18 cellular contexts compared by ENCODE assay signal in genomic region chr12:82040987-82041743, GRCh38.
A peak's percentile ranks its signal among the peaks of the same experiment; 100 is the strongest.
DNase-seq lines count a peak whose midpoint lies in the region; ATAC-seq and TF ChIP-seq lines count a peak whose summit lies in the region.
"Had no signal": no experiment of that assay in that cellular context is flagged by ENCODE, and none has a peak within 500 bp of the region (broad histone marks: within the 10 kb centered on the region; RNA-seq: fewer than 3 reads in every experiment).

No MANE protein-coding gene starts in this region.

- intact Hi-C loops in left lung (cut with DNase I) = no loop called here

- peak overlapping the region; percentile 13; the same call in 1 of the 2 replicates for H3K4me2 ChIP-seq in OCI-LY3 (ENCODE audit: low read length)

- H3K9me3 ChIP-seq in OCI-LY3 (ENCODE audit: insufficient read depth, low read length) = no peaks in the 10 kb centered on the region
- H3K9me3 ChIP-seq in left lung = peaks cover 0 to 3% of the 10 kb centered on the region in 2 donors

- no peak overlapping the region for H3K9ac ChIP-seq in OCI-LY3 (ENCODE audit: low read length)
- H3K9ac ChIP-seq: GM23248 had no signal

- H3K27ac ChIP-seq in OCI-LY3 (ENCODE audit: low read length) (peak overlapping the region; percentile 64), left lung (no peak overlapping the region)
- H3K27ac ChIP-seq: brain microvascular endothelial cell, GM23248 had no signal

- no peaks in the 10 kb centered on the region for H3K79me2 ChIP-seq in OCI-LY3 (ENCODE audit: low read length)

- DNase-seq in left lung = no peak
- DNase-seq in activated naive CD8-positive, alpha-beta T cell treated with anti-CD3 and anti-CD28 coated beads, Interleukin-2, amount 50 U/mL, for 24 hours = no peak
- DNase-seq in NCI-H2227 treated with DMSO at 0.1 percent for 48 hours (lab: John Stamatoyannopoulos, UW) = no peak
- DNase-seq: activated CD4-positive, alpha-beta T cell treated with anti-CD3 and anti-CD28 coated beads for 48 hours; activated T-cell treated with anti-CD3 and anti-CD28 coated beads for 4 hours; brain microvascular endothelial cell; Calu3; GF-D8; GM23248; NCI-H2081; posterior cingulate gyrus had no signal

- H3K4me1 Mint-ChIP-seq in activated naive CD8-positive, alpha-beta T cell treated with anti-CD3 and anti-CD28 coated beads, Interleukin-2, amount 50 U/mL, for 24 hours = no peaks in the 10 kb centered on the region

- TF ChIP-seq CTCF in OCI-LY3 (IDR thresholded peaks at IDR 0.05; ENCODE audit: low read depth, low read length) = no peak
- no peak for TF ChIP-seq CTCF in left lung (IDR thresholded peaks at IDR 0.05)

- no peaks in the 10 kb centered on the region for H3K27me3 ChIP-seq in OCI-LY3 (ENCODE audit: low read depth, low read length)
- H3K27me3 ChIP-seq in left lung = no peaks in the 10 kb centered on the region
- H3K27me3 ChIP-seq: brain microvascular endothelial cell had no signal

- peaks cover 18% of the 10 kb centered on the region for H3K4me1 ChIP-seq in OCI-LY3 (ENCODE audit: low read length)
- H3K4me1 ChIP-seq in left lung = no peaks in the 10 kb centered on the region

- H3K4me3 Mint-ChIP-seq in activated naive CD8-positive, alpha-beta T cell treated with anti-CD3 and anti-CD28 coated beads, Interleukin-2, amount 50 U/mL, for 24 hours = no peak overlapping the region
- H3K4me3 Mint-ChIP-seq: stimulated activated naive CD8-positive, alpha-beta T cell treated with anti-CD3 and anti-CD28 coated beads, Interleukin-15, Interleukin-2, amounts not matched to agents 100 ng/mL and 50 ng/mL, for 24 hours had no signal

- no peaks in the 10 kb centered on the region for H3K36me3 ChIP-seq in OCI-LY3 (replicated peaks; ENCODE audit: low read depth, low read length)
- no peaks in the 10 kb centered on the region for H3K36me3 ChIP-seq in left lung
- H3K36me3 ChIP-seq: brain microvascular endothelial cell had no signal

- peak overlapping the region; percentile 56 for H2AFZ ChIP-seq in OCI-LY3 (ENCODE audit: low read depth, low read length)
- H2AFZ ChIP-seq: GM23248 had no signal

- H3K9me3 Mint-ChIP-seq in activated naive CD8-positive, alpha-beta T cell treated with anti-CD3 and anti-CD28 coated beads, Interleukin-2, amount 50 U/mL, for 24 hours = no peaks in the 10 kb centered on the region
- H3K9me3 Mint-ChIP-seq: stimulated activated naive CD8-positive, alpha-beta T cell treated with anti-CD3 and anti-CD28 coated beads, Interleukin-15, Interleukin-2, amounts not matched to agents 100 ng/mL and 50 ng/mL, for 24 hours had no signal

- H3K36me3 Mint-ChIP-seq in activated naive CD8-positive, alpha-beta T cell treated with anti-CD3 and anti-CD28 coated beads, Interleukin-2, amount 50 U/mL, for 24 hours (ENCODE audit: low read depth) = no peaks in the 10 kb centered on the region
- H3K36me3 Mint-ChIP-seq: activated naive CD4-positive, alpha-beta T cell treated with anti-CD3 and anti-CD28 coated beads, Interleukin-2, amount 50 U/mL, for 72 hours had no signal

- H3K4me3 ChIP-seq in OCI-LY3 (ENCODE audit: low read length) (0 out of 2 replicates have a peak overlapping the region, but pooled peaks have one; percentile 6), left lung (no peak overlapping the region)
- H3K4me3 ChIP-seq: GM23248 had no signal

- no peaks in the 10 kb centered on the region for H4K20me1 ChIP-seq in OCI-LY3 (ENCODE audit: insufficient read depth, low read length)

- H3K27ac Mint-ChIP-seq in activated naive CD8-positive, alpha-beta T cell treated with anti-CD3 and anti-CD28 coated beads, Interleukin-2, amount 50 U/mL, for 24 hours = no peak overlapping the region
- H3K27ac Mint-ChIP-seq: activated naive CD4-positive, alpha-beta T cell treated with anti-CD3 and anti-CD28 coated beads, Interleukin-2, amount 50 U/mL, for 72 hours; stimulated activated naive CD8-positive, alpha-beta T cell treated with anti-CD3 and anti-CD28 coated beads, Interleukin-15, Interleukin-2, amounts not matched to agents 100 ng/mL and 50 ng/mL, for 24 hours had no signal

- ATAC-seq in GM18861 (IDR thresholded peaks at IDR 0.05; ENCODE audit: unreplicated experiment) (peak; percentile 90), GM21717 (IDR thresholded peaks at IDR 0.05; ENCODE audit: unreplicated experiment) (peak; percentile 70), HG03354 (IDR thresholded peaks at IDR 0.05; ENCODE audit: poor library complexity, severe bottlenecking, unreplicated experiment) (peak; percentile 79), HG03442 (IDR thresholded peaks at IDR 0.05; ENCODE audit: unreplicated experiment) (no peak), left lung (no peak)
- ATAC-seq in activated naive CD8-positive, alpha-beta T cell treated with anti-CD3 and anti-CD28 coated beads, Interleukin-2, amount 50 U/mL, for 24 hours = no peak
- ATAC-seq: activated naive CD4-positive, alpha-beta T cell treated with anti-CD3 and anti-CD28 coated beads, Interleukin-2, amount 50 U/mL, for 72 hours had no signal

- peaks cover 2% of the 10 kb centered on the region for H3K27me3 Mint-ChIP-seq in activated naive CD8-positive, alpha-beta T cell treated with anti-CD3 and anti-CD28 coated beads, Interleukin-2, amount 50 U/mL, for 24 hours

Comparison
In these comparisons a context has a peak if more than half of its experiments do, and no peak if none do; other contexts are left out.
1. ATAC-seq: peak in GM18861 (single experiment), GM21717 (single experiment) and HG03354 (single experiment); none in HG03442 (single experiment), left lung (single experiment) and activated naive CD8-positive, alpha-beta T cell treated with anti-CD3 and anti-CD28 coated beads, Interleukin-2, amount 50 U/mL, for 24 hours (single experiment).